In genomic region chr11:44221486-44221885, GRCh38 we compare ENCODE assay signal across 26 cellular contexts.
"Had no signal": no experiment of that assay in that cellular context is flagged by ENCODE, and none has a peak within 500 bp of the region (broad histone marks: within the 10 kb centered on the region; RNA-seq: fewer than 3 reads in every experiment).

No MANE protein-coding gene starts in this region.

- H3K27ac ChIP-seq: cardiac muscle cell, KMS-11, PC-9, RWPE1 had no signal

- ATAC-seq: activated CD8-positive, alpha-beta T cell treated with anti-CD3 and anti-CD28 coated beads for 36 hours; activated T-cell treated with anti-CD3 and anti-CD28 coated beads, Interleukin-2, amount 50 U/mL, for 72 hours; activated T-helper 17 cell treated with anti-CD3 and anti-CD28 coated beads, Interleukin-2, amount 50 U/mL, for 72 hours; Right ventricle myocardium inferior had no signal

- H3K27me3 Mint-ChIP-seq: activated CD4-positive, alpha-beta T cell treated with anti-CD3 and anti-CD28 coated beads, Interleukin-2, amount 10 ng/mL, durations not matched to agents 24 days and 14 days; activated CD8-positive, alpha-beta T cell treated with anti-CD3 and anti-CD28 coated beads for 36 hours; activated naive CD8-positive, alpha-beta T cell treated with anti-CD3 and anti-CD28 coated beads, Interleukin-2, amount 10 ng/mL, durations not matched to agents 7 days and 5 days; activated T-helper 17 cell treated with anti-CD3 and anti-CD28 coated beads, Interleukin-2, amount 50 U/mL, for 72 hours; central memory CD8-positive, alpha-beta T cell had no signal

- H3K4me1 Mint-ChIP-seq: activated CD4-positive, alpha-beta T cell treated with anti-CD3 and anti-CD28 coated beads, Interleukin-2, amount 10 ng/mL, durations not matched to agents 24 days and 14 days; activated T-helper 17 cell treated with anti-CD3 and anti-CD28 coated beads, Interleukin-2, amount 50 U/mL, for 72 hours had no signal

- H3K36me3 ChIP-seq: cardiac muscle cell had no signal

- H3K9me3 Mint-ChIP-seq: activated CD4-positive, alpha-beta T cell treated with anti-CD3 and anti-CD28 coated beads, Interleukin-2, amount 10 ng/mL, durations not matched to agents 24 days and 14 days; activated CD8-positive, alpha-beta T cell treated with anti-CD3 and anti-CD28 coated beads for 36 hours; activated naive CD8-positive, alpha-beta T cell treated with anti-CD3 and anti-CD28 coated beads, Interleukin-2, amount 10 ng/mL, durations not matched to agents 7 days and 5 days; activated T-cell treated with anti-CD3 and anti-CD28 coated beads, Interleukin-2, amount 50 U/mL, for 72 hours; activated T-helper 17 cell treated with anti-CD3 and anti-CD28 coated beads, Interleukin-2, amount 50 U/mL, for 72 hours; central memory CD8-positive, alpha-beta T cell; T-helper 1 cell treated with Interleukin-12 subunit alpha and Interleukin-12 subunit beta and Interleukin-4 antibody, amounts not matched to agents 30 μg/mL and 1 μg/mL, for 36 hours; T-helper 2 cell treated with Interferon-gamma antibody and Interleukin-4, amounts not matched to agents 5 μg/mL and 100 μg/mL, for 36 hours had no signal

- H3K4me3 Mint-ChIP-seq: activated CD4-positive, alpha-beta T cell treated with anti-CD3 and anti-CD28 coated beads, Interleukin-2, amount 10 ng/mL, durations not matched to agents 24 days and 14 days; activated CD8-positive, alpha-beta T cell treated with anti-CD3 and anti-CD28 coated beads for 36 hours; activated naive CD8-positive, alpha-beta T cell treated with anti-CD3 and anti-CD28 coated beads, Interleukin-2, amount 10 ng/mL, durations not matched to agents 7 days and 5 days; activated T-cell treated with anti-CD3 and anti-CD28 coated beads, Interleukin-2, amount 50 U/mL, for 72 hours; activated T-helper 17 cell treated with anti-CD3 and anti-CD28 coated beads, Interleukin-2, amount 50 U/mL, for 72 hours; central memory CD8-positive, alpha-beta T cell; T-helper 1 cell treated with Interleukin-12 subunit alpha and Interleukin-12 subunit beta and Interleukin-4 antibody, amounts not matched to agents 30 μg/mL and 1 μg/mL, for 36 hours; T-helper 2 cell treated with Interferon-gamma antibody and Interleukin-4, amounts not matched to agents 5 μg/mL and 100 μg/mL, for 36 hours had no signal

- H2AFZ ChIP-seq: PC-9 had no signal

- H3K9ac ChIP-seq: KMS-11 had no signal

- H3K4me3 ChIP-seq: cardiac muscle cell, PC-9 had no signal

- H3K27ac Mint-ChIP-seq: activated CD4-positive, alpha-beta T cell treated with anti-CD3 and anti-CD28 coated beads, Interleukin-2, amount 10 ng/mL, durations not matched to agents 24 days and 14 days; activated CD8-positive, alpha-beta T cell treated with anti-CD3 and anti-CD28 coated beads for 36 hours; activated naive CD8-positive, alpha-beta T cell treated with anti-CD3 and anti-CD28 coated beads, Interleukin-2, amount 10 ng/mL, durations not matched to agents 7 days and 5 days; activated T-cell treated with anti-CD3 and anti-CD28 coated beads, Interleukin-2, amount 50 U/mL, for 72 hours; activated T-helper 17 cell treated with anti-CD3 and anti-CD28 coated beads, Interleukin-2, amount 50 U/mL, for 72 hours; T-helper 1 cell treated with Interleukin-12 subunit alpha and Interleukin-12 subunit beta and Interleukin-4 antibody, amounts not matched to agents 30 μg/mL and 1 μg/mL, for 36 hours; T-helper 2 cell treated with Interferon-gamma antibody and Interleukin-4, amounts not matched to agents 5 μg/mL and 100 μg/mL, for 36 hours had no signal

- DNase-seq: activated CD4-positive, alpha-beta T cell treated with anti-CD3 and anti-CD28 coated beads, Interleukin-2, amount 10 ng/mL, durations not matched to agents 24 days and 14 days; activated CD4-positive, alpha-beta T cell treated with anti-CD3 and anti-CD28 coated beads, Interleukin-2, amount 50 U/mL, for 4 hours; activated CD8-positive, alpha-beta T cell treated with anti-CD3 and anti-CD28 coated beads for 36 hours; activated effector memory CD4-positive, alpha-beta T cell treated with anti-CD3 and anti-CD28 coated beads, Interleukin-2, amount 50 U/mL, for 16 hours; activated naive CD4-positive, alpha-beta T cell; activated naive CD4-positive, alpha-beta T cell treated with anti-CD3 and anti-CD28 coated beads, Interleukin-2, amount 50 U/mL, for 16 hours; activated naive CD8-positive, alpha-beta T cell treated with anti-CD3 and anti-CD28 coated beads, Interleukin-2, amount 10 ng/mL, durations not matched to agents 7 days and 5 days; activated T-cell treated with anti-CD3 and anti-CD28 coated beads, Interleukin-2, amount 50 U/mL, for 1 hour; activated T-cell treated with anti-CD3 and anti-CD28 coated beads, Interleukin-2, amount 50 U/mL, for 72 hours; MM.1S; NCI-H1092; NCI-H1436 treated with DMSO at 0.1 percent for 48 hours; NCI-H1694 treated with DMSO at 0.1 percent for 48 hours; NCI-H2029; NCI-H345; NCI-H524 treated with DMSO at 0.1 percent for 48 hours; PC-9; SIG-M5 had no signal

- H3K4me2 ChIP-seq: KMS-11, PC-9 had no signal

- H3K27me3 ChIP-seq: cardiac muscle cell had no signal
